17 cellular contexts compared by ENCODE assay signal in genomic region chr11:76748931-76749330, GRCh38. TPM values are rescaled to one million over a fixed set of nuclear protein-coding genes. Genes with fewer than 3 reads are reported as not detected.
A peak's percentile ranks its signal among the peaks of the same experiment; 100 is the strongest.
DNase-seq lines count a peak whose midpoint lies in the region; ATAC-seq and TF ChIP-seq lines count a peak whose summit lies in the region.
"Had no signal": no experiment of that assay in that cellular context is flagged by ENCODE, and none has a peak within 500 bp of the region (broad histone marks: within the 10 kb centered on the region; RNA-seq: fewer than 3 reads in every experiment).

No MANE protein-coding gene starts in this region.

- no peak for TF ChIP-seq POLR2A in uterus (IDR thresholded peaks at IDR 0.05)

- TF ChIP-seq CTCF in coronary artery (IDR thresholded peaks at IDR 0.05) (no peak), left lung (IDR thresholded peaks at IDR 0.05) (no peak), uterus (IDR thresholded peaks at IDR 0.05) (no peak)

- H3K36me3 ChIP-seq in left lung (no peaks in the 10 kb centered on the region), uterus (no peaks in the 10 kb centered on the region)

- no peaks in the 10 kb centered on the region for H3K27me3 ChIP-seq in left lung
- no peaks in the 10 kb centered on the region for H3K27me3 ChIP-seq in uterus

- peaks cover 0 to 13% of the 10 kb centered on the region in 2 donors for H3K4me1 ChIP-seq in left lung
- no peaks in the 10 kb centered on the region for H3K4me1 ChIP-seq in uterus

- H3K27ac ChIP-seq in coronary artery = peak overlapping the region; percentile 29 to 73
- no peak overlapping the region for H3K27ac ChIP-seq in left lung
- peak overlapping the region; percentile 29 to 35 for H3K27ac ChIP-seq in uterus
- H3K27ac ChIP-seq: GM23248, HL-60 had no signal

- intact Hi-C loops in left lung (cut with DNase I) = no loop called here
- intact Hi-C loops in uterus (cut with DNase I; ENCODE audit: low total_unique reads) = no loop called here

- peak; percentile 43 for DNase-seq in Ammon's horn (ENCODE audit: low spot score)
- no peak for DNase-seq in coronary artery (ENCODE audit: low spot score)
- DNase-seq in left lung = no peak
- DNase-seq in uterus = no peak
- no peak for DNase-seq in globus pallidus (ENCODE audit: low spot score)
- no peak for DNase-seq in activated CD8-positive, alpha-beta memory T cell treated with anti-CD3 and anti-CD28 coated beads, Interleukin-2, amount 50 U/mL, for 4 hours
- DNase-seq: 8988T; ACHN; C1 segment of cervical spinal cord; Calu3; CD4-positive, alpha-beta T cell; DMS 273 treated with DMSO at 0.1 percent for 48 hours; GM23248; H7 had no signal

- no peaks in the 10 kb centered on the region for H3K9me3 ChIP-seq in left lung
- no peaks in the 10 kb centered on the region for H3K9me3 ChIP-seq in uterus

- no peak overlapping the region for H3K4me3 ChIP-seq in coronary artery
- no peak overlapping the region for H3K4me3 ChIP-seq in left lung
- H3K4me3 ChIP-seq in uterus = no peak overlapping the region
- H3K4me3 ChIP-seq: GM23248 had no signal

- peak; percentile 6 for ATAC-seq in left lung
- ATAC-seq in GM18868 (IDR thresholded peaks at IDR 0.05; ENCODE audit: unreplicated experiment) = no peak

RNA-seq across cellular contexts. Expression of gene TSKU, which starts 34.2 kb away (rescaled TPM):
- total RNA-seq in left lung (10 to 100 TPM; 12.7 to 15.4 TPM), uterus (100 to 1,000 TPM in 1 of 4 donors, 10 to 100 TPM in 3; 19.4 to 108 (median 27.4) TPM)
- total RNA-seq: B cell had no signal

Comparison
In these comparisons a context has a peak if more than half of its experiments do, and no peak if none do; other contexts are left out.
1. H3K27ac ChIP-seq: peak in coronary artery (2 of 2) and uterus (2 of 2); none in left lung (0 of 2).